ENCODE assay signal across 1 cellular context in the genomic region with DNA sequence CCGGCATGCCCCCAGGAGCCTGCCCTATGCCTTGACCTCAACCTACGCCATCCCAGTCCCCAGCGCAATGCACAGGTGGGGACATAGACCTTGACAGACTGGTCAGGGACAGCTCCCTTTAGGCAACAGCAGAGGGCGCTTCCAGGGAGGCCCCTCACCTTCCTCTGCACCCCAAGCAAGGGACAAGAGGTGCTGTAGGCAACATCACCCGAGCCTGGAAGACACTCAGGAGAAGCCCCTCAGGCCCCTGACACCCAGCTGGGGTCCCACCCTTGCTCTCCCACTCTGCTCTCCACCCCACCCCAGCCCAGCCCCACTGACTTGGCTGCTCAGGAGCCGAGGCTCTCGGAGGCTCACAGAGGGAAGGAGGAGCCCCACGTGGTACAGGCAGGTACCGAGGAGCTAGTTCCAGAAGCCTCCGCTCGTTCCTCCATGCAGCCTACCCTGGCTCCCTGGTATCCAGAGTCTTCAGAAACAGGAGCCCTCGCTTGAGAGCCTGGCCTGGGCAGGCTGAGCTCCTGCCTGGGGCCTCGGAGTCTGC.
TF ChIP-seq lines count a peak whose summit lies in the region.

No MANE protein-coding gene starts in this region.

TF ChIP-seq in HCT116, 20 proteins besides CTCF, POLR2A, EP300 and RAD21 (continued from another document):
- TF ChIP-seq TCF7L2 (IDR thresholded peaks at IDR 0.05; ENCODE audit: borderline replicate concordance, extremely low read depth, insufficient read depth, insufficient read length) (no peak), SRF (IDR thresholded peaks at IDR 0.05; ENCODE audit: low read depth) (no peak), YY1 (IDR thresholded peaks at IDR 0.05; ENCODE audit: extremely low read depth, insufficient replicate concordance, low read depth, low read length) (no peak)
- TF ChIP-seq, protein P1, sequence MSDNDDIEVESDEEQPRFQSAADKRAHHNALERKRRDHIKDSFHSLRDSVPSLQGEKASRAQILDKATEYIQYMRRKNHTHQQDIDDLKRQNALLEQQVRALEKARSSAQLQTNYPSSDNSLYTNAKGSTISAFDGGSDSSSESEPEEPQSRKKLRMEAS (IDR thresholded peaks at IDR 0.05), result no peak
